Comparison of ENCODE assay signal across 1 cellular context in the genomic region with DNA sequence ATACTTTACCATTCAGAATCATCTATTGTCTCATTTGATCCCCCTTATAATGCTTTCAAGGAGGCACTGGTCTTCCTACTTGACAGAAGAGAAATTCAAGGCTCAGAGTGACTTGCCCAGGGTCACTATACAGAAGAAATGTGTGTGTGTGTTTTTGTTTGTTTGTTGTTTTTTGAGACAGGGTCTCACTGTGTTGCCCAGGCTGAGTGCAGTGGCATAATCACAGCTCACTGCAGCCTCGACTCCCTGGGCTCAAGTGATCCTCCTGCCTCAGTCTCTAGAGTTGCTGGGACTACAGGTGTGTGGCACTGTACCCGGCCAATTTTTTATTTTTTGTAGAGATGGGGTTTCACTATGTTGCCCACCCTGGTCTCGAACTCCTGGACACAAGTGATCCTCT.
TF ChIP-seq lines count a peak whose summit lies in the region.

No MANE protein-coding gene starts in this region.

TF ChIP-seq in GM23338, 12 proteins besides CTCF, POLR2A, EP300 and RAD21 (continued from another document):
- TF ChIP-seq, protein P1, sequence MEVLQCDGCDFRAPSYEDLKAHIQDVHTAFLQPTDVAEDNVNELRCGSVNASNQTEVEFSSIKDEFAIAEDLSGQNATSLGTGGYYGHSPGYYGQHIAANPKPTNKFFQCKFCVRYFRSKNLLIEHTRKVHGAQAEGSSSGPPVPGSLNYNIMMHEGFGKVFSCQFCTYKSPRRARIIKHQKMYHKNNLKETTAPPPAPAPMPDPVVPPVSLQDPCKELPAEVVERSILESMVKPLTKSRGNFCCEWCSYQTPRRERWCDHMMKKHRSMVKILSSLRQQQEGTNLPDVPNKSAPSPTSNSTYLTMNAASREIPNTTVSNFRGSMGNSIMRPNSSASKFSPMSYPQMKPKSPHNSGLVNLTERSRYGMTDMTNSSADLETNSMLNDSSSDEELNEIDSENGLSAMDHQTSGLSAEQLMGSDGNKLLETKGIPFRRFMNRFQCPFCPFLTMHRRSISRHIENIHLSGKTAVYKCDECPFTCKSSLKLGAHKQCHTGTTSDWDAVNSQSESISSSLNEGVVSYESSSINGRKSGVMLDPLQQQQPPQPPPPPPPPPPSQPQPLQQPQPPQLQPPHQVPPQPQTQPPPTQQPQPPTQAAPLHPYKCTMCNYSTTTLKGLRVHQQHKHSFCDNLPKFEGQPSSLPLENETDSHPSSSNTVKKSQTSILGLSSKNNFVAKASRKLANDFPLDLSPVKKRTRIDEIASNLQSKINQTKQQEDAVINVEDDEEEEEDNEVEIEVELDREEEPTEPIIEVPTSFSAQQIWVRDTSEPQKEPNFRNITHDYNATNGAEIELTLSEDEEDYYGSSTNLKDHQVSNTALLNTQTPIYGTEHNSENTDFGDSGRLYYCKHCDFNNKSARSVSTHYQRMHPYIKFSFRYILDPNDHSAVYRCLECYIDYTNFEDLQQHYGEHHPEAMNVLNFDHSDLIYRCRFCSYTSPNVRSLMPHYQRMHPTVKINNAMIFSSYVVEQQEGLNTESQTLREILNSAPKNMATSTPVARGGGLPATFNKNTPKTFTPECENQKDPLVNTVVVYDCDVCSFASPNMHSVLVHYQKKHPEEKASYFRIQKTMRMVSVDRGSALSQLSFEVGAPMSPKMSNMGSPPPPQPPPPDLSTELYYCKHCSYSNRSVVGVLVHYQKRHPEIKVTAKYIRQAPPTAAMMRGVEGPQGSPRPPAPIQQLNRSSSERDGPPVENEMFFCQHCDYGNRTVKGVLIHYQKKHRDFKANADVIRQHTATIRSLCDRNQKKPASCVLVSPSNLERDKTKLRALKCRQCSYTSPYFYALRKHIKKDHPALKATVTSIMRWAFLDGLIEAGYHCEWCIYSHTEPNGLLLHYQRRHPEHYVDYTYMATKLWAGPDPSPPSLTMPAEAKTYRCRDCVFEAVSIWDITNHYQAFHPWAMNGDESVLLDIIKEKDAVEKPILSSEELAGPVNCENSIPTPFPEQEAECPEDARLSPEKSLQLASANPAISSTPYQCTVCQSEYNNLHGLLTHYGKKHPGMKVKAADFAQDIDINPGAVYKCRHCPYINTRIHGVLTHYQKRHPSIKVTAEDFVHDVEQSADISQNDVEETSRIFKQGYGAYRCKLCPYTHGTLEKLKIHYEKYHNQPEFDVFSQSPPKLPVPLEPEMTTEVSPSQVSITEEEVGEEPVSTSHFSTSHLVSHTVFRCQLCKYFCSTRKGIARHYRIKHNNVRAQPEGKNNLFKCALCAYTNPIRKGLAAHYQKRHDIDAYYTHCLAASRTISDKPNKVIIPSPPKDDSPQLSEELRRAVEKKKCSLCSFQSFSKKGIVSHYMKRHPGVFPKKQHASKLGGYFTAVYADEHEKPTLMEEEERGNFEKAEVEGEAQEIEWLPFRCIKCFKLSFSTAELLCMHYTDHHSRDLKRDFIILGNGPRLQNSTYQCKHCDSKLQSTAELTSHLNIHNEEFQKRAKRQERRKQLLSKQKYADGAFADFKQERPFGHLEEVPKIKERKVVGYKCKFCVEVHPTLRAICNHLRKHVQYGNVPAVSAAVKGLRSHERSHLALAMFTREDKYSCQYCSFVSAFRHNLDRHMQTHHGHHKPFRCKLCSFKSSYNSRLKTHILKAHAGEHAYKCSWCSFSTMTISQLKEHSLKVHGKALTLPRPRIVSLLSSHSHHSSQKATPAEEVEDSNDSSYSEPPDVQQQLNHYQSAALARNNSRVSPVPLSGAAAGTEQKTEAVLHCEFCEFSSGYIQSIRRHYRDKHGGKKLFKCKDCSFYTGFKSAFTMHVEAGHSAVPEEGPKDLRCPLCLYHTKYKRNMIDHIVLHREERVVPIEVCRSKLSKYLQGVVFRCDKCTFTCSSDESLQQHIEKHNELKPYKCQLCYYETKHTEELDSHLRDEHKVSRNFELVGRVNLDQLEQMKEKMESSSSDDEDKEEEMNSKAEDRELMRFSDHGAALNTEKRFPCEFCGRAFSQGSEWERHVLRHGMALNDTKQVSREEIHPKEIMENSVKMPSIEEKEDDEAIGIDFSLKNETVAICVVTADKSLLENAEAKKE (CRISPR knock-in tag; IDR thresholded peaks at IDR 0.05): no peak
- TF ChIP-seq POLR2AphosphoS5 (IDR thresholded peaks at IDR 0.05; ENCODE audit: low read depth) (no peak), ZNF331 (CRISPR knock-in tag; IDR thresholded peaks at IDR 0.05; ENCODE audit: low read depth) (no peak), STAT1 (IDR thresholded peaks at IDR 0.05; ENCODE audit: unreplicated experiment) (no peak), ZNF114 (CRISPR knock-in tag; IDR thresholded peaks at IDR 0.05) (no peak), NANOG (IDR thresholded peaks at IDR 0.05; ENCODE audit: borderline replicate concordance) (no peak), CREB1 (CRISPR knock-in tag; IDR thresholded peaks at IDR 0.05; ENCODE audit: low read depth) (no peak), JUNB (IDR thresholded peaks at IDR 0.05; ENCODE audit: unreplicated experiment) (no peak)
- TF ChIP-seq, protein P2, sequence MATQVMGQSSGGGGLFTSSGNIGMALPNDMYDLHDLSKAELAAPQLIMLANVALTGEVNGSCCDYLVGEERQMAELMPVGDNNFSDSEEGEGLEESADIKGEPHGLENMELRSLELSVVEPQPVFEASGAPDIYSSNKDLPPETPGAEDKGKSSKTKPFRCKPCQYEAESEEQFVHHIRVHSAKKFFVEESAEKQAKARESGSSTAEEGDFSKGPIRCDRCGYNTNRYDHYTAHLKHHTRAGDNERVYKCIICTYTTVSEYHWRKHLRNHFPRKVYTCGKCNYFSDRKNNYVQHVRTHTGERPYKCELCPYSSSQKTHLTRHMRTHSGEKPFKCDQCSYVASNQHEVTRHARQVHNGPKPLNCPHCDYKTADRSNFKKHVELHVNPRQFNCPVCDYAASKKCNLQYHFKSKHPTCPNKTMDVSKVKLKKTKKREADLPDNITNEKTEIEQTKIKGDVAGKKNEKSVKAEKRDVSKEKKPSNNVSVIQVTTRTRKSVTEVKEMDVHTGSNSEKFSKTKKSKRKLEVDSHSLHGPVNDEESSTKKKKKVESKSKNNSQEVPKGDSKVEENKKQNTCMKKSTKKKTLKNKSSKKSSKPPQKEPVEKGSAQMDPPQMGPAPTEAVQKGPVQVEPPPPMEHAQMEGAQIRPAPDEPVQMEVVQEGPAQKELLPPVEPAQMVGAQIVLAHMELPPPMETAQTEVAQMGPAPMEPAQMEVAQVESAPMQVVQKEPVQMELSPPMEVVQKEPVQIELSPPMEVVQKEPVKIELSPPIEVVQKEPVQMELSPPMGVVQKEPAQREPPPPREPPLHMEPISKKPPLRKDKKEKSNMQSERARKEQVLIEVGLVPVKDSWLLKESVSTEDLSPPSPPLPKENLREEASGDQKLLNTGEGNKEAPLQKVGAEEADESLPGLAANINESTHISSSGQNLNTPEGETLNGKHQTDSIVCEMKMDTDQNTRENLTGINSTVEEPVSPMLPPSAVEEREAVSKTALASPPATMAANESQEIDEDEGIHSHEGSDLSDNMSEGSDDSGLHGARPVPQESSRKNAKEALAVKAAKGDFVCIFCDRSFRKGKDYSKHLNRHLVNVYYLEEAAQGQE (IDR thresholded peaks at IDR 0.05; ENCODE audit: unreplicated experiment): no peak
TF ChIP-seq in GM23338: peak in this region for 0.
